1 cellular context compared by ENCODE assay signal in the genomic region with DNA sequence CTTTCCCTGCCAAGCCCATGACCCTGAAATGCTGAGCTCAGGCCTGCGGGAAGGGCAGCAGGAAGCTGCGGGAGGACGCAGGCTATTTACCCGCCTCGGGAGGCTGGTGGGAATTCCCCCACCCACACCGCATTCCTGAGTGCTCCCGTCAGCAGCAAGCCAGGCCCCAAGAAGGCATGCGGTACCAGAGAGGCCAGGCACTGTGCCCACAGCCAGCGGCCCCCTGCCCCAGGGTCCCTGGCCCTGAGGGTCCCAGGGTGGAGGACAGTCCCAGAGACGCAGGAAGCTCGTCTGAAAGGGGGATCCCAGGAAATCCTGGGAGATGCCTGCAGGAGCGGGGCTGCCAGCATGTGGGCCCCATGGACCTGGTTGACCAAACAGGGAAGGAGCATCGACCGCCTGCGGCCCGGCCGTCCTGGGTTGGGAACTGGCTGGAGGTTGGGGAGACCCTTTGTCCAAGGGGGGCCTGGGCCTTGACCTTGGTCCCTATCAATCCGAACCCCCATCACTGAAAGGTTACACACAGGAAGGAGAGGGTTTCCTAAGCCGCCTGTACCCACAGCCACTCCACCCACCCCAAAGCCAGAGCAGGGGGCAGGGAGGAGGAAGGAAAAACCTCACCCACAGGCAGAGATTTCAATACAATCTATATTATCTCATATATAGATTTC.
TF ChIP-seq lines count a peak whose summit lies in the region.

No MANE protein-coding gene starts in this region.

TF ChIP-seq in H1, 55 proteins besides CTCF, POLR2A, EP300 and RAD21 (continued from another document):
- TF ChIP-seq HDAC2 (IDR thresholded peaks at IDR 0.05; ENCODE audit: borderline replicate concordance in 1 of 2, low read depth in 2 of 2, low read length in 2 of 2): peak; percentile 33 to 81; a peak in 2 of 4 replicates
- TF ChIP-seq, protein P1, sequence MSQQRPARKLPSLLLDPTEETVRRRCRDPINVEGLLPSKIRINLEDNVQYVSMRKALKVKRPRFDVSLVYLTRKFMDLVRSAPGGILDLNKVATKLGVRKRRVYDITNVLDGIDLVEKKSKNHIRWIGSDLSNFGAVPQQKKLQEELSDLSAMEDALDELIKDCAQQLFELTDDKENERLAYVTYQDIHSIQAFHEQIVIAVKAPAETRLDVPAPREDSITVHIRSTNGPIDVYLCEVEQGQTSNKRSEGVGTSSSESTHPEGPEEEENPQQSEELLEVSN (IDR thresholded peaks at IDR 0.05): peak; percentile 46; the same call in 1 of the 2 replicates
- TF ChIP-seq POLR2AphosphoS5 (IDR thresholded peaks at IDR 0.05; ENCODE audit: low read depth, low read length): peak; percentile 78
- no peak for TF ChIP-seq RXRA (IDR thresholded peaks at IDR 0.05; ENCODE audit: insufficient read depth, low read depth, low read length)
- peak; percentile 67; the same call in 1 of the 2 replicates for TF ChIP-seq GABPA (IDR thresholded peaks at IDR 0.05; ENCODE audit: borderline replicate concordance, insufficient read depth, low read length)
- TF ChIP-seq, protein P2, sequence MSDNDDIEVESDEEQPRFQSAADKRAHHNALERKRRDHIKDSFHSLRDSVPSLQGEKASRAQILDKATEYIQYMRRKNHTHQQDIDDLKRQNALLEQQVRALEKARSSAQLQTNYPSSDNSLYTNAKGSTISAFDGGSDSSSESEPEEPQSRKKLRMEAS (IDR thresholded peaks at IDR 0.05): peak; percentile 83
- no peak for TF ChIP-seq RNF2 (IDR thresholded peaks at IDR 0.05; ENCODE audit: borderline replicate concordance, low read depth, low read length, missing control alignments, poor library complexity, severe bottlenecking)
- TF ChIP-seq TAF1 (IDR thresholded peaks at IDR 0.05; ENCODE audit: low read depth, low read length): peak; percentile 64; the same call in 1 of the 2 replicates
- peak; percentile 72 for TF ChIP-seq BACH1 (IDR thresholded peaks at IDR 0.05; ENCODE audit: low read length)
- TF ChIP-seq, protein P3, sequence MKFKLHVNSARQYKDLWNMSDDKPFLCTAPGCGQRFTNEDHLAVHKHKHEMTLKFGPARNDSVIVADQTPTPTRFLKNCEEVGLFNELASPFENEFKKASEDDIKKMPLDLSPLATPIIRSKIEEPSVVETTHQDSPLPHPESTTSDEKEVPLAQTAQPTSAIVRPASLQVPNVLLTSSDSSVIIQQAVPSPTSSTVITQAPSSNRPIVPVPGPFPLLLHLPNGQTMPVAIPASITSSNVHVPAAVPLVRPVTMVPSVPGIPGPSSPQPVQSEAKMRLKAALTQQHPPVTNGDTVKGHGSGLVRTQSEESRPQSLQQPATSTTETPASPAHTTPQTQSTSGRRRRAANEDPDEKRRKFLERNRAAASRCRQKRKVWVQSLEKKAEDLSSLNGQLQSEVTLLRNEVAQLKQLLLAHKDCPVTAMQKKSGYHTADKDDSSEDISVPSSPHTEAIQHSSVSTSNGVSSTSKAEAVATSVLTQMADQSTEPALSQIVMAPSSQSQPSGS (IDR thresholded peaks at IDR 0.05; ENCODE audit: low read length): 0 out of 2 replicates have a peak, but pooled peaks have one; percentile 18
- peak; percentile 91 for TF ChIP-seq JUN (IDR thresholded peaks at IDR 0.05; ENCODE audit: low read depth, low read length)
- TF ChIP-seq KDM4A (IDR thresholded peaks at IDR 0.05; ENCODE audit: low read depth, low read length, severe bottlenecking): no peak
- peak; percentile 63; the same call in 1 of the 2 replicates for TF ChIP-seq YY1 (IDR thresholded peaks at IDR 0.05; ENCODE audit: low read depth, low read length)
- peak; percentile 99 for TF ChIP-seq EGR1 (IDR thresholded peaks at IDR 0.05; ENCODE audit: borderline replicate concordance, low read depth, low read length)
- TF ChIP-seq, protein P4, sequence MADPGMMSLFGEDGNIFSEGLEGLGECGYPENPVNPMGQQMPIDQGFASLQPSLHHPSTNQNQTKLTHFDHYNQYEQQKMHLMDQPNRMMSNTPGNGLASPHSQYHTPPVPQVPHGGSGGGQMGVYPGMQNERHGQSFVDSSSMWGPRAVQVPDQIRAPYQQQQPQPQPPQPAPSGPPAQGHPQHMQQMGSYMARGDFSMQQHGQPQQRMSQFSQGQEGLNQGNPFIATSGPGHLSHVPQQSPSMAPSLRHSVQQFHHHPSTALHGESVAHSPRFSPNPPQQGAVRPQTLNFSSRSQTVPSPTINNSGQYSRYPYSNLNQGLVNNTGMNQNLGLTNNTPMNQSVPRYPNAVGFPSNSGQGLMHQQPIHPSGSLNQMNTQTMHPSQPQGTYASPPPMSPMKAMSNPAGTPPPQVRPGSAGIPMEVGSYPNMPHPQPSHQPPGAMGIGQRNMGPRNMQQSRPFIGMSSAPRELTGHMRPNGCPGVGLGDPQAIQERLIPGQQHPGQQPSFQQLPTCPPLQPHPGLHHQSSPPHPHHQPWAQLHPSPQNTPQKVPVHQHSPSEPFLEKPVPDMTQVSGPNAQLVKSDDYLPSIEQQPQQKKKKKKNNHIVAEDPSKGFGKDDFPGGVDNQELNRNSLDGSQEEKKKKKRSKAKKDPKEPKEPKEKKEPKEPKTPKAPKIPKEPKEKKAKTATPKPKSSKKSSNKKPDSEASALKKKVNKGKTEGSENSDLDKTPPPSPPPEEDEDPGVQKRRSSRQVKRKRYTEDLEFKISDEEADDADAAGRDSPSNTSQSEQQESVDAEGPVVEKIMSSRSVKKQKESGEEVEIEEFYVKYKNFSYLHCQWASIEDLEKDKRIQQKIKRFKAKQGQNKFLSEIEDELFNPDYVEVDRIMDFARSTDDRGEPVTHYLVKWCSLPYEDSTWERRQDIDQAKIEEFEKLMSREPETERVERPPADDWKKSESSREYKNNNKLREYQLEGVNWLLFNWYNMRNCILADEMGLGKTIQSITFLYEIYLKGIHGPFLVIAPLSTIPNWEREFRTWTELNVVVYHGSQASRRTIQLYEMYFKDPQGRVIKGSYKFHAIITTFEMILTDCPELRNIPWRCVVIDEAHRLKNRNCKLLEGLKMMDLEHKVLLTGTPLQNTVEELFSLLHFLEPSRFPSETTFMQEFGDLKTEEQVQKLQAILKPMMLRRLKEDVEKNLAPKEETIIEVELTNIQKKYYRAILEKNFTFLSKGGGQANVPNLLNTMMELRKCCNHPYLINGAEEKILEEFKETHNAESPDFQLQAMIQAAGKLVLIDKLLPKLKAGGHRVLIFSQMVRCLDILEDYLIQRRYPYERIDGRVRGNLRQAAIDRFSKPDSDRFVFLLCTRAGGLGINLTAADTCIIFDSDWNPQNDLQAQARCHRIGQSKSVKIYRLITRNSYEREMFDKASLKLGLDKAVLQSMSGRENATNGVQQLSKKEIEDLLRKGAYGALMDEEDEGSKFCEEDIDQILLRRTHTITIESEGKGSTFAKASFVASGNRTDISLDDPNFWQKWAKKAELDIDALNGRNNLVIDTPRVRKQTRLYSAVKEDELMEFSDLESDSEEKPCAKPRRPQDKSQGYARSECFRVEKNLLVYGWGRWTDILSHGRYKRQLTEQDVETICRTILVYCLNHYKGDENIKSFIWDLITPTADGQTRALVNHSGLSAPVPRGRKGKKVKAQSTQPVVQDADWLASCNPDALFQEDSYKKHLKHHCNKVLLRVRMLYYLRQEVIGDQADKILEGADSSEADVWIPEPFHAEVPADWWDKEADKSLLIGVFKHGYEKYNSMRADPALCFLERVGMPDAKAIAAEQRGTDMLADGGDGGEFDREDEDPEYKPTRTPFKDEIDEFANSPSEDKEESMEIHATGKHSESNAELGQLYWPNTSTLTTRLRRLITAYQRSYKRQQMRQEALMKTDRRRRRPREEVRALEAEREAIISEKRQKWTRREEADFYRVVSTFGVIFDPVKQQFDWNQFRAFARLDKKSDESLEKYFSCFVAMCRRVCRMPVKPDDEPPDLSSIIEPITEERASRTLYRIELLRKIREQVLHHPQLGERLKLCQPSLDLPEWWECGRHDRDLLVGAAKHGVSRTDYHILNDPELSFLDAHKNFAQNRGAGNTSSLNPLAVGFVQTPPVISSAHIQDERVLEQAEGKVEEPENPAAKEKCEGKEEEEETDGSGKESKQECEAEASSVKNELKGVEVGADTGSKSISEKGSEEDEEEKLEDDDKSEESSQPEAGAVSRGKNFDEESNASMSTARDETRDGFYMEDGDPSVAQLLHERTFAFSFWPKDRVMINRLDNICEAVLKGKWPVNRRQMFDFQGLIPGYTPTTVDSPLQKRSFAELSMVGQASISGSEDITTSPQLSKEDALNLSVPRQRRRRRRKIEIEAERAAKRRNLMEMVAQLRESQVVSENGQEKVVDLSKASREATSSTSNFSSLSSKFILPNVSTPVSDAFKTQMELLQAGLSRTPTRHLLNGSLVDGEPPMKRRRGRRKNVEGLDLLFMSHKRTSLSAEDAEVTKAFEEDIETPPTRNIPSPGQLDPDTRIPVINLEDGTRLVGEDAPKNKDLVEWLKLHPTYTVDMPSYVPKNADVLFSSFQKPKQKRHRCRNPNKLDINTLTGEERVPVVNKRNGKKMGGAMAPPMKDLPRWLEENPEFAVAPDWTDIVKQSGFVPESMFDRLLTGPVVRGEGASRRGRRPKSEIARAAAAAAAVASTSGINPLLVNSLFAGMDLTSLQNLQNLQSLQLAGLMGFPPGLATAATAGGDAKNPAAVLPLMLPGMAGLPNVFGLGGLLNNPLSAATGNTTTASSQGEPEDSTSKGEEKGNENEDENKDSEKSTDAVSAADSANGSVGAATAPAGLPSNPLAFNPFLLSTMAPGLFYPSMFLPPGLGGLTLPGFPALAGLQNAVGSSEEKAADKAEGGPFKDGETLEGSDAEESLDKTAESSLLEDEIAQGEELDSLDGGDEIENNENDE (IDR thresholded peaks at IDR 0.05; ENCODE audit: insufficient replicate concordance, low read length): no peak
- peak; percentile 92 for TF ChIP-seq JUND (IDR thresholded peaks at IDR 0.05; ENCODE audit: low read length)
- TF ChIP-seq, protein P5, sequence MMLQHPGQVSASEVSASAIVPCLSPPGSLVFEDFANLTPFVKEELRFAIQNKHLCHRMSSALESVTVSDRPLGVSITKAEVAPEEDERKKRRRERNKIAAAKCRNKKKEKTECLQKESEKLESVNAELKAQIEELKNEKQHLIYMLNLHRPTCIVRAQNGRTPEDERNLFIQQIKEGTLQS (IDR thresholded peaks at IDR 0.05; ENCODE audit: insufficient read depth, low read depth, low read length): peak; percentile 58; the same call in 1 of the 2 replicates
- peak; percentile 52; the same call in 1 of the 2 replicates for TF ChIP-seq TBP (IDR thresholded peaks at IDR 0.05; ENCODE audit: low read depth, low read length)
- 0 out of 2 replicates have a peak, but pooled peaks have one; percentile 40 for TF ChIP-seq TCF12 (IDR thresholded peaks at IDR 0.05; ENCODE audit: low read depth, low read length)
- TF ChIP-seq CBX8 (IDR thresholded peaks at IDR 0.05; ENCODE audit: borderline replicate concordance, low read depth, low read length): no peak
- TF ChIP-seq TAF7 (optimal IDR thresholded peaks at IDR 0.05; ENCODE audit: borderline replicate concordance, low read depth, low read length): peak; percentile 47
- TF ChIP-seq KDM1A (IDR thresholded peaks at IDR 0.05; ENCODE audit: borderline replicate concordance, low read length): peak; percentile 25; the same call in 1 of the 2 replicates
- peak; percentile 50 for TF ChIP-seq CREB1 (IDR thresholded peaks at IDR 0.05)
- peak; percentile 98 for TF ChIP-seq TEAD4 (IDR thresholded peaks at IDR 0.05; ENCODE audit: low read depth, low read length)
- no peak for TF ChIP-seq NANOG (IDR thresholded peaks at IDR 0.05; ENCODE audit: insufficient read depth, low read depth, low read length, poor library complexity, severe bottlenecking)
- peak; percentile 69; the same call in 1 of the 2 replicates for TF ChIP-seq SP1 (IDR thresholded peaks at IDR 0.05; ENCODE audit: low read depth, low read length)
- TF ChIP-seq CEBPB (IDR thresholded peaks at IDR 0.05; ENCODE audit: low read depth, low read length): no peak
